In the genomic region with DNA sequence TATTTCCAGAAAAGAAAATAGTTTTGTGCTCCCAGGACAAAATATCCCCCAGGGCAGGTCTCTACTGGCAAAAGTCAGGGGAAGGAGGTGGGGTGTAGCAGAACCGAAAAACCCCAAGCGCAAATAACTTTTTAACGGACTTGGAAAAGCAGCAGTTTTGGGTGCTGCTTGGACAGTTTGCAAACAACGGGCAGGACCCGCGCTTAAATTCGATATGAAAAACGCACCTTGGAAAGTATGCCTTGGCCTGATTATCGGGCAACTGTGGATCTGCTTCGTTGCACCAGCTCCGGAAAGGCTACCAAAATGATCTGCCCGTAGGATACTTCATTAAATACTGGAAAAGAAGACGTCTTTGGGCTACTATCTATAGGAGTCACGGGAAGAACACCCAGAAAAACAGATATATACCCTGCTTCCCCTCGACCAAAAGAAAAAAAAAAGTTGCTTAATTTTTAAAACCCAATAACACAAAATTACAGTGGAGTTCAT, we compare ENCODE assay signal across 8 cellular contexts. TPM values are rescaled to one million over a fixed set of nuclear protein-coding genes. Genes with fewer than 3 reads are reported as not detected.
A peak's percentile ranks its signal among the peaks of the same experiment; 100 is the strongest.
DNase-seq lines count a peak whose midpoint lies in the region; ATAC-seq, FAIRE-seq and TF ChIP-seq lines count a peak whose summit lies in the region.
"Had no signal": no experiment of that assay in that cellular context is flagged by ENCODE, and none has a peak within 500 bp of the region (broad histone marks: within the 10 kb centered on the region; RNA-seq: fewer than 3 reads in every experiment).

No MANE protein-coding gene starts in this region.

- no peak for FAIRE-seq in kidney (lab: Jason Lieb, UNC)
- no peak for FAIRE-seq in RCC 7860 (lab: Jason Lieb, UNC)

- H3K4me1 ChIP-seq in HUES48 (ENCODE audit: control insufficient read depth, insufficient read depth, low read length), result peaks cover 23% of the 10 kb centered on the region
- H3K4me1 ChIP-seq in breast epithelium, result peaks cover 0 to 7% of the 10 kb centered on the region in 2 donors
- H3K4me1 ChIP-seq in kidney (ENCODE audit: control insufficient read depth in 1 of 2, insufficient read depth in 1 of 2, low read depth in 1 of 2, low read length in 2 of 2), result peaks cover 4 to 5% of the 10 kb centered on the region in 2 donors
- peaks cover 21% of the 10 kb centered on the region for H3K4me1 ChIP-seq in mucosa of descending colon (ENCODE audit: low read depth)

- H3K9me3 Mint-ChIP-seq in stimulated activated memory B cell treated with anti-CD40 and anti-IgM and Interleukin-4, amounts not matched to agents 10 μg/mL and 1 μg/mL and 100 μg/mL, for 72 hours, result no peaks in the 10 kb centered on the region

- intact Hi-C loops in breast epithelium (cut with DNase I; ENCODE audit: low total_unique reads) (no loop called here), kidney (cut with DNase I) (no loop called here), mucosa of descending colon (cut with DNase I, micrococcal nuclease) (no loop called here)

- no peaks in the 10 kb centered on the region for H3K36me3 ChIP-seq in HUES48 (ENCODE audit: control insufficient read depth, insufficient read depth, low read length)
- no peaks in the 10 kb centered on the region for H3K36me3 ChIP-seq in breast epithelium
- no peaks in the 10 kb centered on the region for H3K36me3 ChIP-seq in kidney (ENCODE audit: control insufficient read depth in 1 of 2, insufficient read depth in 2 of 2, low read length in 2 of 2)
- H3K36me3 ChIP-seq in mucosa of descending colon (ENCODE audit: low read depth), result no peaks in the 10 kb centered on the region

- peak overlapping the region; percentile 1 for H3K4me3 Mint-ChIP-seq in stimulated activated memory B cell treated with anti-CD40 and anti-IgM and Interleukin-4, amounts not matched to agents 10 μg/mL and 1 μg/mL and 100 μg/mL, for 72 hours

- H3K9ac ChIP-seq in HUES48 (ENCODE audit: low read depth, low read length) (no peak overlapping the region), kidney (ENCODE audit: low read length in 2 of 2) (no peak overlapping the region)

- H3K27ac Mint-ChIP-seq in stimulated activated memory B cell treated with anti-CD40 and anti-IgM and Interleukin-4, amounts not matched to agents 10 μg/mL and 1 μg/mL and 100 μg/mL, for 72 hours, result no peak overlapping the region

- H3K9me3 ChIP-seq in HUES48 (ENCODE audit: control insufficient read depth, insufficient read depth, low read length) (no peaks in the 10 kb centered on the region), breast epithelium (no peaks in the 10 kb centered on the region), kidney (ENCODE audit: control insufficient read depth in 1 of 2, low read length in 2 of 2) (no peaks in the 10 kb centered on the region), mucosa of descending colon (no peaks in the 10 kb centered on the region)

- no peaks in the 10 kb centered on the region for H3K36me3 Mint-ChIP-seq in stimulated activated memory B cell treated with anti-CD40 and anti-IgM and Interleukin-4, amounts not matched to agents 10 μg/mL and 1 μg/mL and 100 μg/mL, for 72 hours

- H3K27me3 Mint-ChIP-seq in stimulated activated memory B cell treated with anti-CD40 and anti-IgM and Interleukin-4, amounts not matched to agents 10 μg/mL and 1 μg/mL and 100 μg/mL, for 72 hours, result peaks cover 50% of the 10 kb centered on the region

- no peak for TF ChIP-seq POLR2A in breast epithelium (IDR thresholded peaks at IDR 0.05)

- TF ChIP-seq CTCF in breast epithelium (IDR thresholded peaks at IDR 0.05), result no peak
- TF ChIP-seq CTCF in kidney (IDR thresholded peaks at IDR 0.05; ENCODE audit: borderline replicate concordance, extremely low read depth, insufficient read depth), result no peak
- TF ChIP-seq CTCF in mucosa of descending colon (IDR thresholded peaks at IDR 0.05), result no peak

- peaks cover 32% of the 10 kb centered on the region for H3K4me1 Mint-ChIP-seq in stimulated activated memory B cell treated with anti-CD40 and anti-IgM and Interleukin-4, amounts not matched to agents 10 μg/mL and 1 μg/mL and 100 μg/mL, for 72 hours

- no peak for ATAC-seq in stimulated activated memory B cell treated with anti-CD40 and anti-IgM and Interleukin-4, amounts not matched to agents 10 μg/mL and 1 μg/mL and 100 μg/mL, for 72 hours
- no peak for ATAC-seq in mucosa of descending colon

- DNase-seq in breast epithelium (ENCODE audit: low spot score in 2 of 2) (no peak), kidney (no peak), mucosa of descending colon (no peak), NCI-H1048 (lab: John Stamatoyannopoulos, UW) (no peak), RCC 7860 (ENCODE audit: low spot score) (no peak)
- DNase-seq: stimulated activated CD4-positive, alpha-beta T cell treated with anti-CD3 and anti-CD28 coated beads, Interleukin-4, amount 100 ng/mL, for 4 hours had no signal

- peaks cover 83% of the 10 kb centered on the region for H3K27me3 ChIP-seq in HUES48 (ENCODE audit: control insufficient read depth, insufficient read depth, low read length)
- no peaks in the 10 kb centered on the region for H3K27me3 ChIP-seq in breast epithelium

- no peak overlapping the region for H3K27ac ChIP-seq in HUES48 (ENCODE audit: low read depth, low read length)
- peak overlapping the region; percentile 91 to 97 for H3K27ac ChIP-seq in breast epithelium
- H3K27ac ChIP-seq in kidney (ENCODE audit: low read depth in 2 of 2, low read length in 2 of 2), result no peak overlapping the region

- peak overlapping the region; percentile 72 for H3K4me3 ChIP-seq in HUES48 (ENCODE audit: low read depth, low read length)
- peak overlapping the region; percentile 64 to 96 (median 79) for H3K4me3 ChIP-seq in breast epithelium
- H3K4me3 ChIP-seq in kidney (ENCODE audit: low read length in 2 of 2), result peak overlapping the region; percentile 4 to 68
- no peak overlapping the region for H3K4me3 ChIP-seq in mucosa of descending colon

RNA-seq across cellular contexts. Expression of a gene that starts 2.9 kb away (rescaled TPM):
- total RNA-seq in breast epithelium, result 10 to 100 TPM in 2 of 3 donors, 1 to 10 TPM in 1; 5.6 to 47.3 (median 41.6) TPM
- total RNA-seq in kidney, result 83.7 TPM
- polyA plus RNA-seq in kidney (ENCODE audit: insufficient read depth, low read depth, low replicate concordance), result 48.5 TPM
- total RNA-seq in mucosa of descending colon, result 10 to 100 TPM in 2 of 3 donors, 1 to 10 TPM in 1; 8.5 to 14.7 (median 12.8) TPM

Comparison
In these comparisons a context has a peak if more than half of its experiments do, and no peak if none do; other contexts are left out.
1. H3K27ac ChIP-seq: peak in breast epithelium (2 of 2); none in HUES48 (single experiment) and kidney (0 of 2).